Comparison of ENCODE assay signal across 28 cellular contexts in genomic region chr15:54482251-54482650, GRCh38.
DNase-seq lines count a peak whose midpoint lies in the region; ATAC-seq, FAIRE-seq and TF ChIP-seq lines count a peak whose summit lies in the region.
"Had no signal": no experiment of that assay in that cellular context is flagged by ENCODE, and none has a peak within 500 bp of the region (broad histone marks: within the 10 kb centered on the region; RNA-seq: fewer than 3 reads in every experiment).

No MANE protein-coding gene starts in this region.

- no peak overlapping the region for H3K4me3 Mint-ChIP-seq in neural progenitor cell
- H3K4me3 Mint-ChIP-seq: CD14-positive monocyte; CD8-positive, alpha-beta memory T cell; HFFc6 had no signal

- no peak overlapping the region for H3K18ac ChIP-seq in H1 (ENCODE audit: extremely low read depth, low read length)

- H3K4me1 Mint-ChIP-seq in neural progenitor cell = peaks cover 2% of the 10 kb centered on the region
- H3K4me1 Mint-ChIP-seq: CD14-positive monocyte; CD8-positive, alpha-beta memory T cell had no signal

- FAIRE-seq in H1 (lab: Jason Lieb, UNC) = no peak
- FAIRE-seq: RCC 7860 had no signal

- H3K9ac ChIP-seq in OCI-LY3 (ENCODE audit: low read length) (no peak overlapping the region), H1 (replicated peaks in 1 of 4; ENCODE audit: extremely low read depth in 1 of 4, low read depth in 3 of 4, low read length in 3 of 4) (no peak overlapping the region), neural progenitor cell (no peak overlapping the region)

- H3K4me1 ChIP-seq in OCI-LY3 (ENCODE audit: low read length) = no peaks in the 10 kb centered on the region
- H3K4me1 ChIP-seq in H1 (replicated peaks in 1 of 4; ENCODE audit: control insufficient read depth in 3 of 4, insufficient read depth in 4 of 4, low read length in 3 of 4) = no peaks in the 10 kb centered on the region
- H3K4me1 ChIP-seq in neural progenitor cell = no peaks in the 10 kb centered on the region
- H3K4me1 ChIP-seq: BE2C, HAP-1 had no signal

- no peak overlapping the region for H2BK5ac ChIP-seq in H1 (ENCODE audit: low read depth, low read length)

- no peaks in the 10 kb centered on the region for H3K79me2 ChIP-seq in OCI-LY3 (ENCODE audit: low read length)
- no peaks in the 10 kb centered on the region for H3K79me2 ChIP-seq in H1 (ENCODE audit: control insufficient read depth in 1 of 2, insufficient read depth in 2 of 2, low read length in 2 of 2)
- no peaks in the 10 kb centered on the region for H3K79me2 ChIP-seq in neural progenitor cell (ENCODE audit: low read depth)

- H3K9me3 ChIP-seq in OCI-LY3 (ENCODE audit: insufficient read depth, low read length) (no peaks in the 10 kb centered on the region), H1 (ENCODE audit: insufficient read depth in 2 of 2, low read depth in 1 of 2, low read length in 1 of 2) (peaks cover 0 to 2% of the 10 kb centered on the region in 2 experiments; a peak in 1 of 4 replicates), neural progenitor cell (ENCODE audit: low read depth) (peaks cover 8% of the 10 kb centered on the region)
- H3K9me3 ChIP-seq: BE2C, HAP-1, MG63 had no signal

- no peak overlapping the region for H3K27ac ChIP-seq in OCI-LY3 (ENCODE audit: low read length)
- no peak overlapping the region for H3K27ac ChIP-seq in H1 (ENCODE audit: low read depth, low read length)
- H3K27ac ChIP-seq in neural progenitor cell = no peak overlapping the region
- H3K27ac ChIP-seq: SK-N-MC had no signal

- no peak overlapping the region for H2BK120ac ChIP-seq in H1 (replicated peaks; ENCODE audit: low read depth, low read length)

- no peak overlapping the region for H3K4ac ChIP-seq in H1 (replicated peaks; ENCODE audit: insufficient read length, low read depth, low read length)

- no peaks in the 10 kb centered on the region for H3K9me3 Mint-ChIP-seq in neural progenitor cell

- H3K56ac ChIP-seq in H1 (replicated peaks; ENCODE audit: insufficient read length, low read depth, low read length) = no peak overlapping the region

- H2AFZ ChIP-seq in OCI-LY3 (ENCODE audit: low read depth, low read length) (peak overlapping the region; percentile 77; the same call in 1 of the 2 replicates), H1 (ENCODE audit: low read length) (peak overlapping the region; percentile 16), neural progenitor cell (replicated peaks) (no peak overlapping the region)

- no peaks in the 10 kb centered on the region for H3K36me3 Mint-ChIP-seq in neural progenitor cell
- H3K36me3 Mint-ChIP-seq: CD14-positive monocyte had no signal

- WGBS in H1 (ENCODE audit: extremely low coverage in 1 of 2, insufficient coverage in 1 of 2, insufficient read length in 1 of 2, insufficient replicate concordance in 2 of 2, low coverage in 1 of 2, low lambda C conversion rate in 2 of 2, missing lambda C conversion rate in 1 of 2), 2 experiments = 84% methylated on average over 5 of the region's 5 CpGs; no CpG with 5 or more reads in 1 of the 2 experiments

- H4K20me1 ChIP-seq in OCI-LY3 (ENCODE audit: insufficient read depth, low read length) (no peaks in the 10 kb centered on the region), H1 (replicated peaks in 1 of 2; ENCODE audit: control insufficient read depth in 1 of 2, insufficient read depth in 2 of 2, low read length in 2 of 2) (no peaks in the 10 kb centered on the region), neural progenitor cell (ENCODE audit: low read depth) (no peaks in the 10 kb centered on the region)

- H2BK15ac ChIP-seq in H1 (ENCODE audit: low read length) = no peak overlapping the region

- TF ChIP-seq RAD21 in H1 (IDR thresholded peaks at IDR 0.05 in 1 of 2, conservative IDR thresholded peaks at IDR 0.05 in 1 of 2; ENCODE audit: low read depth in 2 of 2, low read length in 2 of 2) = no peak

- H4K8ac ChIP-seq in H1 (ENCODE audit: extremely low read depth, insufficient read depth, low read length) = peak overlapping the region; percentile 89; the same call in 1 of the 2 replicates

- H3K14ac ChIP-seq in H1 (ENCODE audit: insufficient read length) = no peak overlapping the region

- H4K91ac ChIP-seq in H1 (replicated peaks; ENCODE audit: insufficient read length, low read length) = no peak overlapping the region

- peaks cover 2% of the 10 kb centered on the region for H3K27me3 Mint-ChIP-seq in neural progenitor cell (ENCODE audit: insufficient read depth, low read depth)

- no peak overlapping the region for H2BK20ac ChIP-seq in H1 (ENCODE audit: low read length)

- no peak overlapping the region for H2AK5ac ChIP-seq in H1 (ENCODE audit: low read depth, low read length)

- no peak overlapping the region for H3K27ac Mint-ChIP-seq in neural progenitor cell
- H3K27ac Mint-ChIP-seq: CD8-positive, alpha-beta memory T cell; HFFc6 had no signal

- H3F3A ChIP-seq in neural progenitor cell (ENCODE audit: low read depth) = no peaks in the 10 kb centered on the region

- H3K36me3 ChIP-seq in OCI-LY3 (replicated peaks; ENCODE audit: low read depth, low read length) (no peaks in the 10 kb centered on the region), H1 (ENCODE audit: control insufficient read depth in 2 of 4, insufficient read depth in 4 of 4, low read length in 3 of 4) (no peaks in the 10 kb centered on the region), neural progenitor cell (no peaks in the 10 kb centered on the region)
- H3K36me3 ChIP-seq: BE2C, HAP-1, MG63 had no signal

- no peak for TF ChIP-seq POLR2A in H1 (IDR thresholded peaks at IDR 0.05; ENCODE audit: control extremely low read depth in 1 of 2, low read depth in 2 of 2, low read length in 2 of 2)

- POLR2A ChIA-PET in H1 (lab: Charles Lee; ENCODE audit: partially characterized antibody) = no interaction called here

- ATAC-seq in HG03095 (IDR thresholded peaks at IDR 0.05; ENCODE audit: unreplicated experiment) (no peak), HG02759 (IDR thresholded peaks at IDR 0.05; ENCODE audit: unreplicated experiment) (no peak)

- DNase-seq in ELF-1 (ENCODE audit: low read depth, low spot score) (peak; percentile 21), H1 (ENCODE audit: low read depth in 1 of 2, low spot score in 2 of 2) (no peak), neural progenitor cell (ENCODE audit: low spot score) (peak; percentile 16), foreskin melanocyte (no peak)
- DNase-seq: 8988T; ACHN; BE2C; CD8-positive, alpha-beta memory T cell; DMS 273 treated with DMSO at 0.1 percent for 48 hours; DMS79; EL; HFFc6; KBM-7; MG63; NCI-H1105 treated with DMSO at 0.1 percent for 48 hours; NCI-H146; NCI-H1930; NCI-H2107; NCI-H446; NCI-H526; SIG-M5 had no signal

- H2BK12ac ChIP-seq in H1 (ENCODE audit: low read depth, low read length) = no peak overlapping the region

- no peak overlapping the region for H4K5ac ChIP-seq in H1 (ENCODE audit: insufficient read length, low read depth, low read length)

- H3K79me1 ChIP-seq in H1 (ENCODE audit: low read depth, low read length) = no peaks in the 10 kb centered on the region

- CTCF ChIA-PET in H1 (lab: Charles Lee; ENCODE audit: partially characterized antibody) = no interaction called here

- H3K23ac ChIP-seq in H1 (ENCODE audit: insufficient read length) = no peak overlapping the region

- TF ChIP-seq CTCF in OCI-LY3 (IDR thresholded peaks at IDR 0.05; ENCODE audit: low read depth, low read length) = no peak
- no peak for TF ChIP-seq CTCF in H1 (IDR thresholded peaks at IDR 0.05; ENCODE audit: control extremely low read depth in 1 of 3, insufficient read depth in 1 of 3, low read depth in 1 of 3, low read length in 3 of 3)
- no peak for TF ChIP-seq CTCF in neural progenitor cell (IDR thresholded peaks at IDR 0.05)

- no peaks in the 10 kb centered on the region for H3K27me3 ChIP-seq in OCI-LY3 (ENCODE audit: low read depth, low read length)
- no peaks in the 10 kb centered on the region for H3K27me3 ChIP-seq in H1 (replicated peaks in 1 of 4; ENCODE audit: control insufficient read depth in 3 of 4, extremely low read depth in 1 of 4, insufficient read depth in 3 of 4, low read length in 3 of 4)
- H3K27me3 ChIP-seq in neural progenitor cell = no peaks in the 10 kb centered on the region
- H3K27me3 ChIP-seq: BE2C, MG63 had no signal

- no peak overlapping the region for H3K4me2 ChIP-seq in OCI-LY3 (ENCODE audit: low read length)
- H3K4me2 ChIP-seq in H1 (ENCODE audit: insufficient read depth in 1 of 2, low read depth in 2 of 2, low read length in 2 of 2) = no peak overlapping the region
- no peak overlapping the region for H3K4me2 ChIP-seq in neural progenitor cell

- H3K4me3 ChIP-seq in OCI-LY3 (ENCODE audit: low read length) = no peak overlapping the region
- H3K4me3 ChIP-seq in H1 (ENCODE audit: extremely low read depth in 1 of 4, insufficient read depth in 2 of 4, low read depth in 3 of 4, low read length in 4 of 4) = no peak overlapping the region
- H3K4me3 ChIP-seq in neural progenitor cell = no peak overlapping the region
- H3K4me3 ChIP-seq: HAP-1, MG63, SK-N-MC had no signal

- no peak for TF ChIP-seq EP300 in H1 (IDR thresholded peaks at IDR 0.05; ENCODE audit: borderline replicate concordance in 1 of 2, low read depth in 2 of 2, low read length in 2 of 2)

- no peaks in the 10 kb centered on the region for H3K23me2 ChIP-seq in H1 (ENCODE audit: low read depth, low read length)

TF ChIP-seq in H1, 55 proteins besides CTCF, POLR2A, EP300 and RAD21 (continues in another document):
- TF ChIP-seq TCF12 (IDR thresholded peaks at IDR 0.05; ENCODE audit: low read depth, low read length) (no peak), MAFK (IDR thresholded peaks at IDR 0.05; ENCODE audit: low read depth, low read length) (no peak), RBBP5 (IDR thresholded peaks at IDR 0.05; ENCODE audit: borderline replicate concordance, low read depth, low read length) (no peak), TBP (IDR thresholded peaks at IDR 0.05; ENCODE audit: low read depth, low read length) (no peak), RNF2 (IDR thresholded peaks at IDR 0.05; ENCODE audit: borderline replicate concordance, low read depth, low read length, missing control alignments, poor library complexity, severe bottlenecking) (no peak), EGR1 (IDR thresholded peaks at IDR 0.05; ENCODE audit: borderline replicate concordance, low read depth, low read length) (no peak), JUND (IDR thresholded peaks at IDR 0.05; ENCODE audit: low read length) (no peak), TEAD4 (IDR thresholded peaks at IDR 0.05; ENCODE audit: low read depth, low read length) (no peak), POLR2AphosphoS5 (IDR thresholded peaks at IDR 0.05; ENCODE audit: low read depth, low read length) (no peak), CTBP2 (IDR thresholded peaks at IDR 0.05; ENCODE audit: borderline replicate concordance, insufficient read depth, insufficient read length, low read length) (no peak), E2F6 (IDR thresholded peaks at IDR 0.05) (no peak), CHD1 (IDR thresholded peaks at IDR 0.05; ENCODE audit: low read depth, low read length) (no peak), BCL11A (IDR thresholded peaks at IDR 0.05; ENCODE audit: low read depth in 2 of 2, low read length in 2 of 2) (no peak)

Comparison
In these comparisons a context has a peak if more than half of its experiments do, and no peak if none do; other contexts are left out.
1. DNase-seq: peak in ELF-1 (single experiment) and neural progenitor cell (single experiment); none in H1 (0 of 2) and foreskin melanocyte (single experiment).